4 cellular contexts compared by ENCODE assay signal in genomic region chrX:120827213-120827612, GRCh38. TPM values are rescaled to one million over a fixed set of nuclear protein-coding genes. Genes with fewer than 3 reads are reported as not detected.
"Had no signal": no experiment of that assay in that cellular context is flagged by ENCODE, and none has a peak within 500 bp of the region (broad histone marks: within the 10 kb centered on the region; RNA-seq: fewer than 3 reads in every experiment).

No MANE protein-coding gene starts in this region.

RNA-seq across cellular contexts. Expression of gene CT47B1, which starts 48.5 kb away (rescaled TPM):
- total RNA-seq: HepG2, HT-29, HT1080, IMR-90 had no signal
